Comparison of ENCODE assay signal across 1 cellular context in the genomic region with DNA sequence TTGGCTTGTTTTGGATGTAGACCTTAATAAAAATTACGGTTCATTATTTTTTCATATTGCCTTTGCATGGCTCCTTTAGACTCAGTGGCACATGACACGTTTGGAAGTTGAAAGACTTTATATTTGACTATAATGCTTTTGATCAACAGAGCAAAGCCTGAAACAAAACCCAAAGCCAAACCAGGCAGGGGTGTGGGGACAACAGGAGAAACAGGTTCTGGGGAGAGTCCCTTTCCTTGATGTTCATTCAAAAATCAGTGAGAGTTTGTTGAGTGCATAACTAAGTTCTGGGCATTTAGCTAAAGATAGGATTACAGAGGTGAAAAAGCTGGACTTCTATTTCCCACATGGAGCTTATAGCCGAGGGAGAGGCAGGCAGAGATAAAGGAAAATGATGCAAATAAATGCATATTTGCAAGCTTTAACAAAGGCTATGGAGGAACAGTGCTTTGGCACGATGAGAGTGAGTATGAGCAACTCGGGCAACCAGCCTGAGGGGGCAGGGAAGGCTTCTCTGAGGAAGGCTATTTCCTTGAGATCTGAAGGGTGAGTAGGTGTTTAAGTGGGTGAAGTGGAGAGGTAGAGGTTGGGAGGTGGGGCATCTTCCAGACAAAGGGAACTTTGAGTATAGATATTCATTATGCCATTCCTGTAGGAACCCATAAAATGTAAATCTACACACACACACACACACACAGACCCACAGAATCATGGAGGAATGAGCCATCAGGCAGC.
TF ChIP-seq lines count a peak whose summit lies in the region.

No MANE protein-coding gene starts in this region.

TF ChIP-seq in H1, 55 proteins besides CTCF, POLR2A, EP300 and RAD21:
- TF ChIP-seq, protein P1, sequence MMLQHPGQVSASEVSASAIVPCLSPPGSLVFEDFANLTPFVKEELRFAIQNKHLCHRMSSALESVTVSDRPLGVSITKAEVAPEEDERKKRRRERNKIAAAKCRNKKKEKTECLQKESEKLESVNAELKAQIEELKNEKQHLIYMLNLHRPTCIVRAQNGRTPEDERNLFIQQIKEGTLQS (IDR thresholded peaks at IDR 0.05; ENCODE audit: insufficient read depth, low read depth, low read length): no peak
- no peak for TF ChIP-seq NANOG (IDR thresholded peaks at IDR 0.05; ENCODE audit: insufficient read depth, low read depth, low read length, poor library complexity, severe bottlenecking)
- TF ChIP-seq CTBP2 (IDR thresholded peaks at IDR 0.05; ENCODE audit: borderline replicate concordance, insufficient read depth, insufficient read length, low read length): no peak
- TF ChIP-seq SP2 (IDR thresholded peaks at IDR 0.05; ENCODE audit: low read length): no peak
- TF ChIP-seq, protein P2, sequence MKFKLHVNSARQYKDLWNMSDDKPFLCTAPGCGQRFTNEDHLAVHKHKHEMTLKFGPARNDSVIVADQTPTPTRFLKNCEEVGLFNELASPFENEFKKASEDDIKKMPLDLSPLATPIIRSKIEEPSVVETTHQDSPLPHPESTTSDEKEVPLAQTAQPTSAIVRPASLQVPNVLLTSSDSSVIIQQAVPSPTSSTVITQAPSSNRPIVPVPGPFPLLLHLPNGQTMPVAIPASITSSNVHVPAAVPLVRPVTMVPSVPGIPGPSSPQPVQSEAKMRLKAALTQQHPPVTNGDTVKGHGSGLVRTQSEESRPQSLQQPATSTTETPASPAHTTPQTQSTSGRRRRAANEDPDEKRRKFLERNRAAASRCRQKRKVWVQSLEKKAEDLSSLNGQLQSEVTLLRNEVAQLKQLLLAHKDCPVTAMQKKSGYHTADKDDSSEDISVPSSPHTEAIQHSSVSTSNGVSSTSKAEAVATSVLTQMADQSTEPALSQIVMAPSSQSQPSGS (IDR thresholded peaks at IDR 0.05; ENCODE audit: low read length): no peak
- no peak for TF ChIP-seq TBP (IDR thresholded peaks at IDR 0.05; ENCODE audit: low read depth, low read length)
- no peak for TF ChIP-seq TEAD4 (IDR thresholded peaks at IDR 0.05; ENCODE audit: low read depth, low read length)
- TF ChIP-seq CREB1 (IDR thresholded peaks at IDR 0.05): no peak
- no peak for TF ChIP-seq TAF7 (optimal IDR thresholded peaks at IDR 0.05; ENCODE audit: borderline replicate concordance, low read depth, low read length)
- TF ChIP-seq JUND (IDR thresholded peaks at IDR 0.05; ENCODE audit: low read length): no peak
- no peak for TF ChIP-seq KDM1A (IDR thresholded peaks at IDR 0.05; ENCODE audit: borderline replicate concordance, low read length)
- no peak for TF ChIP-seq TCF12 (IDR thresholded peaks at IDR 0.05; ENCODE audit: low read depth, low read length)
- TF ChIP-seq GTF2F1 (IDR thresholded peaks at IDR 0.05; ENCODE audit: borderline replicate concordance, low read depth, low read length): no peak
